In the genomic region with DNA sequence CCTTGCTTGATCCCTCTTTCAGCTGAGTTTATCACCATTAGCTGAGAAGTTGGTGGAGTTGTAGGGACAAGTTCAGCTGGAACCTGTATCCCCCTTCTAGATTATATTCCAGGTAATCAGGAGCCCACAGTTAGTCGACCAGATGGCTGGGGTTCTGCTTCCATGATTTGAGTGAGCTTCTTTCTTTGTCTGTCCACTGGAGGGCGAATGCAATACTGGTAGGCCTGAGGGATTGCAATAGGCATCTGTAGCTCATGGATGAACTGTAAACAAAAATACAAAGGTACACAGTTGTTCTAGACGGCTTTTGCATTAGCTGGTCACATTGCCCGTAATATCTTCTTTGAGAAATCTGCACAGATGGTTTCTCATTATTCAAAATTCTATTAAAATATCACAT, we compare ENCODE assay signal across 12 cellular contexts.
DNase-seq lines count a peak whose midpoint lies in the region; ATAC-seq and TF ChIP-seq lines count a peak whose summit lies in the region.
"Had no signal": no experiment of that assay in that cellular context is flagged by ENCODE, and none has a peak within 500 bp of the region (broad histone marks: within the 10 kb centered on the region; RNA-seq: fewer than 3 reads in every experiment).

No MANE protein-coding gene starts in this region.

- POLR2A ChIA-PET in HEK293T (lab: Yijun Ruan, JAX): no interaction called here

- CTCF ChIA-PET in HEK293T (lab: Yijun Ruan, JAX): interaction anchor here (0.6 to 1.1 kb wide), 2 partner anchors 11 to 196 kb away, joined by 3 to 4 read pairs; no protein-coding TSS in a partner anchor

- H3K27me3 ChIP-seq in kidney epithelial cell (ENCODE audit: control insufficient read depth, insufficient read depth, low read length): no peaks in the 10 kb centered on the region

- peak; percentile 38 for TF ChIP-seq CTCF in kidney epithelial cell (IDR thresholded peaks at IDR 0.05; ENCODE audit: insufficient read depth, low read length, poor library complexity, severe bottlenecking)

- ATAC-seq in HG02852 (IDR thresholded peaks at IDR 0.05; ENCODE audit: unreplicated experiment) (no peak), HG03159 (IDR thresholded peaks at IDR 0.05; ENCODE audit: unreplicated experiment) (no peak)
- ATAC-seq: activated CD4-positive, CD25-positive, alpha-beta regulatory T cell treated with anti-CD3 and anti-CD28 coated beads, Interleukin-2, amount 50 U/mL, for 24 hours had no signal

- no peak overlapping the region for H3K4me3 ChIP-seq in kidney epithelial cell (ENCODE audit: low read depth, low read length)

- DNase-seq in D341Med (ENCODE audit: low spot score) (peak; percentile 41), HEK293T (ENCODE audit: extremely low spot score) (peak; percentile 34), SW480 (ENCODE audit: low spot score) (peak; percentile 46), kidney epithelial cell (ENCODE audit: low read depth) (no peak), NOMO-1 treated with dmso at 0.1 percent for 144 hours (lab: John Stamatoyannopoulos, UW; ENCODE audit: unreplicated experiment) (no peak), globus pallidus (ENCODE audit: low spot score) (no peak)
- DNase-seq: anterior cingulate cortex, NCI-H226, substantia nigra had no signal

- no peaks in the 10 kb centered on the region for H3K36me3 ChIP-seq in kidney epithelial cell (ENCODE audit: control insufficient read depth, insufficient read depth, low read length)

TF ChIP-seq in HEK293T, 16 proteins besides CTCF, POLR2A, EP300 and RAD21:
- TF ChIP-seq ARNT (IDR thresholded peaks at IDR 0.05): no peak
- TF ChIP-seq LEF1 (IDR thresholded peaks at IDR 0.05; ENCODE audit: borderline replicate concordance): no peak
- TF ChIP-seq SUZ12 (IDR thresholded peaks at IDR 0.05): no peak
- no peak for TF ChIP-seq ZNF384 (IDR thresholded peaks at IDR 0.05)

Comparison
In these comparisons a context has a peak if more than half of its experiments do, and no peak if none do; other contexts are left out.
1. DNase-seq: peak in D341Med (single experiment), HEK293T (single experiment) and SW480 (single experiment); none in kidney epithelial cell (single experiment), NOMO-1 treated with dmso at 0.1 percent for 144 hours (single experiment) and globus pallidus (single experiment).